15 cellular contexts compared by ENCODE assay signal in genomic region chr14:94918896-94919295, GRCh38.
"Had no signal": no experiment of that assay in that cellular context is flagged by ENCODE, and none has a peak within 500 bp of the region (broad histone marks: within the 10 kb centered on the region; RNA-seq: fewer than 3 reads in every experiment).

No MANE protein-coding gene starts in this region.

- H3K9me3 ChIP-seq: adrenal gland, spleen had no signal

- H3K27me3 ChIP-seq: adrenal gland, spleen had no signal

- H3K4me1 ChIP-seq: adrenal gland had no signal

- ATAC-seq: natural killer cell treated with Interleukin-12 subunit alpha and Interleukin-12 subunit beta and Interleukin-15 and Interleukin-18, amount 100 ng/mL, for 72 hours; sciatic nerve; stimulated activated memory B cell treated with anti-CD40 and anti-IgM and Interleukin-4, amounts not matched to agents 10 μg/mL and 1 μg/mL and 100 μg/mL, for 72 hours; T-cell had no signal

- H3K4me3 ChIP-seq: adrenal gland, spleen had no signal

- DNase-seq: activated CD4-positive, alpha-beta T cell treated with anti-CD3 and anti-CD28 coated beads for 48 hours; activated naive CD4-positive, alpha-beta T cell treated with anti-CD3 and anti-CD28 coated beads, Interleukin-2, amount 50 U/mL, for 16 hours; adrenal gland; central memory CD4-positive, alpha-beta T cell; cortex of kidney; effector CD8-positive, alpha-beta T cell; hypothalamus; immature natural killer cell; spleen; stimulated activated CD4-positive, alpha-beta T cell treated with anti-CD3 and anti-CD28 coated beads, Interleukin-1b, Interleukin-23, amount 100 ng/mL, for 48 hours; T-cell had no signal

- H3K27ac ChIP-seq: adrenal gland, spleen, VCaP had no signal

- H3K36me3 ChIP-seq: adrenal gland, spleen had no signal
